ENCODE assay signal across 1 cellular context in genomic region chr5:64688965-64689364, GRCh38.
TF ChIP-seq lines count a peak whose summit lies in the region.

No MANE protein-coding gene starts in this region.

TF ChIP-seq in GM23338, 12 proteins besides CTCF, POLR2A, EP300 and RAD21 (continued from another document):
- TF ChIP-seq ZNF462 (CRISPR knock-in tag; IDR thresholded peaks at IDR 0.05) (no peak), NANOG (IDR thresholded peaks at IDR 0.05; ENCODE audit: borderline replicate concordance) (no peak), ZNF114 (CRISPR knock-in tag; IDR thresholded peaks at IDR 0.05) (no peak), STAT1 (IDR thresholded peaks at IDR 0.05; ENCODE audit: unreplicated experiment) (no peak)
